Comparison of ENCODE assay signal across 1 cellular context in genomic region chr3:51954713-51955112, GRCh38.
A peak's percentile ranks its signal among the peaks of the same experiment; 100 is the strongest.
TF ChIP-seq lines count a peak whose summit lies in the region.

No MANE protein-coding gene starts in this region.

TF ChIP-seq in HepG2, 621 proteins besides CTCF, POLR2A, EP300 and RAD21:
- TF ChIP-seq ZNF75D (CRISPR knock-in tag; IDR thresholded peaks at IDR 0.05; ENCODE audit: borderline replicate concordance) (no peak), NFE2L2 (IDR thresholded peaks at IDR 0.05; ENCODE audit: low read length) (no peak), ZKSCAN1 (IDR thresholded peaks at IDR 0.05; ENCODE audit: low read length) (peak; percentile 55; the same call in 1 of the 2 replicates)
